22 cellular contexts compared by ENCODE assay signal in genomic region chr22:37943471-37944198, GRCh38. TPM values are rescaled to one million over a fixed set of nuclear protein-coding genes. Genes with fewer than 3 reads are reported as not detected.
DNase-seq lines count a peak whose midpoint lies in the region; ATAC-seq and TF ChIP-seq lines count a peak whose summit lies in the region.
"Had no signal": no experiment of that assay in that cellular context is flagged by ENCODE, and none has a peak within 500 bp of the region (broad histone marks: within the 10 kb centered on the region; RNA-seq: fewer than 3 reads in every experiment).

No MANE protein-coding gene starts in this region.

- H3K4me3 ChIP-seq in RWPE2 (ENCODE audit: severe bottlenecking) (no peak overlapping the region), prostate gland (no peak overlapping the region)
- H3K4me3 ChIP-seq: cardiac muscle cell, SJSA1, testis had no signal

- H3K36me3 ChIP-seq in RWPE2 (ENCODE audit: low read depth) (peaks cover 46% of the 10 kb centered on the region), prostate gland (peaks cover 6 to 14% of the 10 kb centered on the region in 2 donors)

- intact Hi-C loops in Calu3 (cut with micrococcal nuclease; ENCODE audit: unreplicated experiment), result no loop called here
- intact Hi-C loops in prostate gland (cut with DNase I), result no loop called here
- intact Hi-C loops in activated CD4-positive, alpha-beta T cell treated with anti-CD3 and anti-CD28 coated beads, Interleukin-2, amount 10 ng/mL, durations not matched to agents 24 days and 14 days (cut with micrococcal nuclease), result no loop called here

- H3K27me3 Mint-ChIP-seq in Calu3 (ENCODE audit: unreplicated experiment), result no peaks in the 10 kb centered on the region
- no peaks in the 10 kb centered on the region for H3K27me3 Mint-ChIP-seq in activated CD4-positive, alpha-beta T cell treated with anti-CD3 and anti-CD28 coated beads, Interleukin-2, amount 10 ng/mL, durations not matched to agents 24 days and 14 days
- H3K27me3 Mint-ChIP-seq: activated naive CD4-positive, alpha-beta T cell treated with anti-CD3 and anti-CD28 coated beads, Interleukin-2, amount 10 ng/mL, durations not matched to agents 7 days and 5 days had no signal

- CTCF ChIA-PET in Calu3 (lab: Charles Lee), result interaction anchor here (2.2 kb wide), 1 partner anchor 10 kb away, joined by 8 read pairs; the partner anchor contains the start of genes C22orf23 and POLR2F

- no peak overlapping the region for H3K27ac ChIP-seq in RWPE2 (ENCODE audit: poor library complexity, severe bottlenecking)
- no peak overlapping the region for H3K27ac ChIP-seq in prostate gland
- no peak overlapping the region for H3K27ac ChIP-seq in foreskin keratinocyte
- H3K27ac ChIP-seq: cardiac muscle cell, parathyroid adenoma, SJSA1, testis had no signal

- DNase-seq in Calu3 (no peak), HT-29 (ENCODE audit: low spot score) (peak; percentile 6), RWPE2 (ENCODE audit: low spot score) (no peak), prostate gland (ENCODE audit: low spot score) (peak; percentile 17), foreskin keratinocyte (no peak), SIG-M5 treated with dmso at 0.1 percent for 504 hours (lab: John Stamatoyannopoulos, UW; ENCODE audit: unreplicated experiment) (no peak)
- no peak for DNase-seq in activated CD4-positive, alpha-beta T cell treated with anti-CD3 and anti-CD28 coated beads, Interleukin-2, amount 10 ng/mL, durations not matched to agents 24 days and 14 days
- DNase-seq: activated CD4-positive, alpha-beta T cell treated with anti-CD3 and anti-CD28 coated beads for 4 hours; activated naive CD4-positive, alpha-beta T cell treated with anti-CD3 and anti-CD28 coated beads, Interleukin-2, amount 10 ng/mL, durations not matched to agents 7 days and 5 days; CD8-positive, alpha-beta memory T cell; cortex of kidney; endodermal cell; left cardiac atrium; natural killer cell; NCI-H1436 treated with DMSO at 0.1 percent for 48 hours; stimulated activated CD4-positive, alpha-beta T cell treated with anti-CD3 and anti-CD28 coated beads, Interleukin-2, amount 100 ng/mL, for 24 hours; testis had no signal

- peaks cover 61% of the 10 kb centered on the region for H3K36me3 Mint-ChIP-seq in Calu3 (ENCODE audit: insufficient read depth, unreplicated experiment)
- H3K36me3 Mint-ChIP-seq in activated CD4-positive, alpha-beta T cell treated with anti-CD3 and anti-CD28 coated beads, Interleukin-2, amount 10 ng/mL, durations not matched to agents 24 days and 14 days (ENCODE audit: low read depth), result peaks cover 11% of the 10 kb centered on the region
- H3K36me3 Mint-ChIP-seq: natural killer cell had no signal

- WGBS in prostate gland, result 59% methylated on average over 12 of the region's 12 CpGs

- H3K4me1 ChIP-seq in RWPE2 (ENCODE audit: insufficient read depth, poor library complexity, severe bottlenecking) (no peaks in the 10 kb centered on the region), prostate gland (replicated peaks) (peaks cover 9% of the 10 kb centered on the region), foreskin keratinocyte (no peaks in the 10 kb centered on the region)
- H3K4me1 ChIP-seq: parathyroid adenoma, SJSA1, testis had no signal

- no peak overlapping the region for H3K4me3 Mint-ChIP-seq in Calu3 (ENCODE audit: low read depth, unreplicated experiment)
- H3K4me3 Mint-ChIP-seq in activated CD4-positive, alpha-beta T cell treated with anti-CD3 and anti-CD28 coated beads, Interleukin-2, amount 10 ng/mL, durations not matched to agents 24 days and 14 days, result no peak overlapping the region
- H3K4me3 Mint-ChIP-seq: activated naive CD4-positive, alpha-beta T cell treated with anti-CD3 and anti-CD28 coated beads, Interleukin-2, amount 10 ng/mL, durations not matched to agents 7 days and 5 days; CD8-positive, alpha-beta memory T cell; endodermal cell; natural killer cell; stimulated activated effector memory CD8-positive, alpha-beta T cell treated with anti-CD3 and anti-CD28 coated beads, Interleukin-12 subunit alpha, Interleukin-12 subunit beta, amount 100 ng/mL, for 72 hours had no signal

- TSS peak; percentile 13 for BruUV-seq in Calu3 (replicated peaks; lab: Mats Ljungman, UMichigan)

- no peak overlapping the region for H3K27ac Mint-ChIP-seq in Calu3 (ENCODE audit: unreplicated experiment)
- H3K27ac Mint-ChIP-seq in activated CD4-positive, alpha-beta T cell treated with anti-CD3 and anti-CD28 coated beads, Interleukin-2, amount 10 ng/mL, durations not matched to agents 24 days and 14 days, result no peak overlapping the region
- H3K27ac Mint-ChIP-seq: activated naive CD4-positive, alpha-beta T cell treated with anti-CD3 and anti-CD28 coated beads, Interleukin-2, amount 10 ng/mL, durations not matched to agents 7 days and 5 days; natural killer cell; stimulated activated effector memory CD8-positive, alpha-beta T cell treated with anti-CD3 and anti-CD28 coated beads, Interleukin-12 subunit alpha, Interleukin-12 subunit beta, amount 100 ng/mL, for 72 hours had no signal

- TF ChIP-seq CTCF in Calu3 (IDR thresholded peaks at IDR 0.05; ENCODE audit: unreplicated experiment) (no peak), RWPE2 (IDR thresholded peaks at IDR 0.05; ENCODE audit: poor library complexity, severe bottlenecking) (no peak), prostate gland (IDR thresholded peaks at IDR 0.05) (no peak), foreskin keratinocyte (conservative IDR thresholded peaks at IDR 0.05) (no peak)

- H3K27me3 ChIP-seq in RWPE2 (ENCODE audit: insufficient read depth, poor library complexity, severe bottlenecking) (no peaks in the 10 kb centered on the region), prostate gland (replicated peaks; ENCODE audit: insufficient read depth) (no peaks in the 10 kb centered on the region), foreskin keratinocyte (no peaks in the 10 kb centered on the region)
- H3K27me3 ChIP-seq: cardiac muscle cell, SJSA1, testis had no signal

- no peaks in the 10 kb centered on the region for H3K9me3 Mint-ChIP-seq in Calu3 (ENCODE audit: low read depth, unreplicated experiment)
- H3K9me3 Mint-ChIP-seq in activated CD4-positive, alpha-beta T cell treated with anti-CD3 and anti-CD28 coated beads, Interleukin-2, amount 10 ng/mL, durations not matched to agents 24 days and 14 days, result no peaks in the 10 kb centered on the region
- H3K9me3 Mint-ChIP-seq: activated naive CD4-positive, alpha-beta T cell treated with anti-CD3 and anti-CD28 coated beads, Interleukin-2, amount 10 ng/mL, durations not matched to agents 7 days and 5 days; CD8-positive, alpha-beta memory T cell; endodermal cell; natural killer cell; stimulated activated effector memory CD8-positive, alpha-beta T cell treated with anti-CD3 and anti-CD28 coated beads, Interleukin-12 subunit alpha, Interleukin-12 subunit beta, amount 100 ng/mL, for 72 hours had no signal

- peak; percentile 13; the same call in 2 of the 3 replicates for ATAC-seq in RWPE2 (ENCODE audit: low read depth)
- no peak for ATAC-seq in foreskin keratinocyte
- ATAC-seq: left cardiac atrium; natural killer cell; stimulated activated effector memory CD8-positive, alpha-beta T cell treated with anti-CD3 and anti-CD28 coated beads, Interleukin-12 subunit alpha, Interleukin-12 subunit beta, amount 100 ng/mL, for 72 hours had no signal

- no peak for TF ChIP-seq POLR2A in prostate gland (IDR thresholded peaks at IDR 0.05)

- H3K9me3 ChIP-seq in RWPE2 (ENCODE audit: severe bottlenecking) (no peaks in the 10 kb centered on the region), prostate gland (no peaks in the 10 kb centered on the region)
- H3K9me3 ChIP-seq: SJSA1, testis had no signal

- no peaks in the 10 kb centered on the region for H3K4me1 Mint-ChIP-seq in Calu3 (ENCODE audit: low read depth, unreplicated experiment)
- no peaks in the 10 kb centered on the region for H3K4me1 Mint-ChIP-seq in activated CD4-positive, alpha-beta T cell treated with anti-CD3 and anti-CD28 coated beads, Interleukin-2, amount 10 ng/mL, durations not matched to agents 24 days and 14 days
- H3K4me1 Mint-ChIP-seq: activated naive CD4-positive, alpha-beta T cell treated with anti-CD3 and anti-CD28 coated beads, Interleukin-2, amount 10 ng/mL, durations not matched to agents 7 days and 5 days; CD8-positive, alpha-beta memory T cell; endodermal cell; natural killer cell had no signal

RNA-seq across cellular contexts. Expression of gene C22orf23, which starts 9.8 kb away (rescaled TPM):
- total RNA-seq in Calu3 (2022) (0.52 and 0.69 TPM in 2 replicates), prostate gland (1 to 10 TPM in 1 of 2 donors, not detected in 1; 9.7 TPM), foreskin keratinocyte (0.10 and 0.21 TPM in 2 replicates)
- not detected in 2 replicates for total RNA-seq in HT-29 (2014; rRNA removed; shearing (Covaris generic))
- 0.37 TPM in 1 of 2 replicates, not detected in the other for total RNA-seq in activated CD4-positive, alpha-beta T cell treated with anti-CD3 and anti-CD28 coated beads, Interleukin-2, amount 10 ng/mL, durations not matched to agents 24 days and 14 days
- polyA plus RNA-seq in foreskin keratinocyte, result 0.10 and 0.13 TPM in 2 replicates
- total RNA-seq: natural killer cell; SJSA1; T-helper 1 cell treated with Interleukin-12 subunit alpha and Interleukin-12 subunit beta and Interleukin-4 antibody, amounts not matched to agents 30 ng/mL and 1 ng/mL, for 36 hours had no signal
- polyA plus RNA-seq: CD8-positive, alpha-beta memory T cell had no signal

RNA-seq across cellular contexts. Expression of gene POLR2F, which starts 9.9 kb away (rescaled TPM):
- 105 and 111 TPM in 2 replicates for total RNA-seq in Calu3 (2022)
- 122 and 144 TPM in 2 replicates for total RNA-seq in HT-29 (2014; rRNA removed; shearing (Covaris generic))
- 100 to 1,000 TPM in 1 of 2 donors, 10 to 100 TPM in 1; 63.1 to 157 TPM for total RNA-seq in prostate gland
- 113 TPM in 2 replicates for total RNA-seq in activated CD4-positive, alpha-beta T cell treated with anti-CD3 and anti-CD28 coated beads, Interleukin-2, amount 10 ng/mL, durations not matched to agents 24 days and 14 days
- 80.0 and 101 TPM in 2 replicates for total RNA-seq in foreskin keratinocyte
- polyA plus RNA-seq in foreskin keratinocyte, result 191 and 200 TPM in 2 replicates

RNA-seq across cellular contexts. Expression of gene MICALL1, which starts 37.5 kb away (rescaled TPM):
- total RNA-seq in Calu3 (2022) (60.7 and 69.7 TPM in 2 replicates), prostate gland (10 to 100 TPM; 42.8 to 62.8 TPM), foreskin keratinocyte (112 and 123 TPM in 2 replicates)
- 23.7 and 25.7 TPM in 2 replicates for total RNA-seq in HT-29 (2014; rRNA removed; shearing (Covaris generic))
- 27.3 and 27.7 TPM in 2 replicates for total RNA-seq in activated CD4-positive, alpha-beta T cell treated with anti-CD3 and anti-CD28 coated beads, Interleukin-2, amount 10 ng/mL, durations not matched to agents 24 days and 14 days
- polyA plus RNA-seq in foreskin keratinocyte, result 63.8 and 76.6 TPM in 2 replicates

RNA-seq across cellular contexts. Expression of gene SOX10, which starts 40.7 kb away (rescaled TPM):
- not detected in 2 replicates for total RNA-seq in Calu3 (2022)
- total RNA-seq in HT-29 (2014; rRNA removed; shearing (Covaris generic)), result not detected in 2 replicates
- 1 to 10 TPM; 3.3 to 8.1 TPM for total RNA-seq in prostate gland
- total RNA-seq in activated CD4-positive, alpha-beta T cell treated with anti-CD3 and anti-CD28 coated beads, Interleukin-2, amount 10 ng/mL, durations not matched to agents 24 days and 14 days, result not detected in 2 replicates
- total RNA-seq in foreskin keratinocyte, result 0.14 TPM in 1 of 2 replicates, not detected in the other
- polyA plus RNA-seq in foreskin keratinocyte, result 0.03 TPM in 1 of 2 replicates, not detected in the other
- total RNA-seq: CD8-positive, alpha-beta memory T cell; natural killer cell; SJSA1; T-helper 1 cell treated with Interleukin-12 subunit alpha and Interleukin-12 subunit beta and Interleukin-4 antibody, amounts not matched to agents 30 ng/mL and 1 ng/mL, for 36 hours had no signal
- polyA plus RNA-seq: cardiac muscle cell; CD8-positive, alpha-beta memory T cell had no signal

Comparison
In these comparisons a context has a peak if more than half of its experiments do, and no peak if none do; other contexts are left out.
1. DNase-seq: peak in HT-29 (single experiment) and prostate gland (single experiment); none in Calu3 (single experiment), RWPE2 (single experiment), activated CD4-positive, alpha-beta T cell treated with anti-CD3 and anti-CD28 coated beads, Interleukin-2, amount 10 ng/mL, durations not matched to agents 24 days and 14 days (single experiment), foreskin keratinocyte (0 of 2) and SIG-M5 treated with dmso at 0.1 percent for 504 hours (single experiment).